Comparison of ENCODE assay signal across 8 cellular contexts in the genomic region with DNA sequence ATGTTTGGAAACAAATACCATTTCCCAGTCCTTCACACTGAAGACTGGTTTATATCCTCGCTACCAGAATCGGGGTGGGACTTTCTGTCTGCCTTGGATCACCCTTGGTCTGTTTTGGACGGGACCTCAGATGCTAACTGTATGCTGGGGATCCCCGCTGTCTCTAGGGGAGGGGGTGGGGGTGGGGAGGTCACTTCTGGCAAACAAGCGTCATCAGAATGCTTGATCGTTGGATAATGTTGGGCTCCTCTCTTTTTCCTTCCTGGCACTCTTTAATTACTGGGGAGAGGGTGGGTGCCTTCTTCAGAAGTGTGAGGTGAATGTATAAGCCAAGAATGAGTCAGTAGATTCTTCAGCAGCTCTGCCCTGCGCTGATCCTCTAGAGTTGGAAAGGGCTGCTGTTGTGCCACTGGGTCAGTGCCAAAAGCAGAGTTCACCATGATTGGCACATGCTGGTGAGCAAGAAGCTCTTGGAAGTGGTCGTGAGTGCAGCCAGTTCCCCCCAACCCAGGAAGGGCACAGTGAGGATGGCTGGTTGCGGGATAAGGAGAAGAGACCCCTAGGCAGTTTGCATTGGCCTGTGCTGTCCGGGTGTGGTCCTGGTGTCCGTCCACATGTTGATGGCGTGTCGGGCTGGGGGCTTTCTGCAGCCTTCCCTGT. TPM values are rescaled to one million over a fixed set of nuclear protein-coding genes. Genes with fewer than 3 reads are reported as not detected.
DNase-seq lines count a peak whose midpoint lies in the region; ATAC-seq and TF ChIP-seq lines count a peak whose summit lies in the region.

No MANE protein-coding gene starts in this region.

- H3K36me3 ChIP-seq in left lung, result peaks cover 0 to 26% of the 10 kb centered on the region in 2 donors
- peaks cover 0 to 10% (median 0%) of the 10 kb centered on the region in 3 donors for H3K36me3 ChIP-seq in tibial nerve

- ATAC-seq in left lung (peak; percentile 57), HG02970 (IDR thresholded peaks at IDR 0.05; ENCODE audit: low FRiP score, unreplicated experiment) (no peak)

- peak overlapping the region in 1 of 2 donors; percentile 89 for H3K27ac ChIP-seq in left lung
- peak overlapping the region in 3 of 4 donors; percentile 13 to 51 (median 34) for H3K27ac ChIP-seq in tibial nerve

- no peaks in the 10 kb centered on the region for H3K27me3 ChIP-seq in left lung
- H3K27me3 ChIP-seq in tibial nerve, result no peaks in the 10 kb centered on the region

- H3K4me1 ChIP-seq in left lung (peaks cover 21 to 45% of the 10 kb centered on the region in 2 donors), tibial nerve (peaks cover 0 to 30% (median 18%) of the 10 kb centered on the region in 4 donors)

- TF ChIP-seq EP300 in tibial nerve (IDR thresholded peaks at IDR 0.05), result no peak

- no peak for TF ChIP-seq POLR2A in tibial nerve (IDR thresholded peaks at IDR 0.05)

- H3K27ac Mint-ChIP-seq in activated naive CD4-positive, alpha-beta T cell treated with anti-CD3 and anti-CD28 coated beads for 36 hours, result peak overlapping the region; percentile 69

- in situ Hi-C loops in astrocyte of the spinal cord (cut with HindIII; ENCODE audit: low sequenced_read_pairs), result no loop called here

- peaks cover 16% of the 10 kb centered on the region for H3K36me3 Mint-ChIP-seq in activated naive CD4-positive, alpha-beta T cell treated with anti-CD3 and anti-CD28 coated beads for 36 hours (ENCODE audit: low read depth)

- intact Hi-C loops in activated naive CD4-positive, alpha-beta T cell treated with anti-CD3 and anti-CD28 coated beads for 36 hours (cut with micrococcal nuclease), result no loop called here
- intact Hi-C loops in left lung (cut with DNase I), result no loop called here

- no peak for TF ChIP-seq CTCF in astrocyte of the spinal cord (IDR thresholded peaks at IDR 0.05; ENCODE audit: low read depth, low read length)
- TF ChIP-seq CTCF in left lung (IDR thresholded peaks at IDR 0.05), result no peak
- TF ChIP-seq CTCF in tibial nerve (IDR thresholded peaks at IDR 0.05), result no peak

- no peaks in the 10 kb centered on the region for H3K9me3 Mint-ChIP-seq in activated naive CD4-positive, alpha-beta T cell treated with anti-CD3 and anti-CD28 coated beads for 36 hours

- H3K4me3 Mint-ChIP-seq in activated naive CD4-positive, alpha-beta T cell treated with anti-CD3 and anti-CD28 coated beads for 36 hours, result no peak overlapping the region

- peaks cover 54% of the 10 kb centered on the region for H3K4me1 Mint-ChIP-seq in activated naive CD4-positive, alpha-beta T cell treated with anti-CD3 and anti-CD28 coated beads for 36 hours (ENCODE audit: low read depth)

- H3K27me3 Mint-ChIP-seq in activated naive CD4-positive, alpha-beta T cell treated with anti-CD3 and anti-CD28 coated beads for 36 hours (ENCODE audit: low read depth), result no peaks in the 10 kb centered on the region

- peak; percentile 39 for DNase-seq in activated naive CD4-positive, alpha-beta T cell treated with anti-CD3 and anti-CD28 coated beads for 36 hours
- DNase-seq in activated naive CD4-positive, alpha-beta T cell treated with anti-CD3 and anti-CD28 coated beads, Interleukin-2, amount 50 U/mL, for 16 hours, result no peak
- DNase-seq in astrocyte of the spinal cord (ENCODE audit: low read depth, low spot score) (peak; percentile 47), left lung (no peak), tibial nerve (ENCODE audit: low spot score in 2 of 2) (no peak), NCI-H69 (lab: John Stamatoyannopoulos, UW) (no peak)
- DNase-seq in effector CD8-positive, alpha-beta T cell (lab: John Stamatoyannopoulos, UW), result no peak

- 64 to 67% methylated on average over 13 of the region's 13 CpGs for WGBS in tibial nerve, 2 donors

- H3K4me3 ChIP-seq in astrocyte of the spinal cord (ENCODE audit: low read depth, low read length), result no peak overlapping the region
- H3K4me3 ChIP-seq in left lung, result no peak overlapping the region
- no peak overlapping the region for H3K4me3 ChIP-seq in tibial nerve

- no peaks in the 10 kb centered on the region for H3K9me3 ChIP-seq in left lung
- H3K9me3 ChIP-seq in tibial nerve, result no peaks in the 10 kb centered on the region

- CTCF ChIA-PET in activated naive CD4-positive, alpha-beta T cell treated with anti-CD3 and anti-CD28 coated beads for 36 hours (lab: Charles Lee), result interaction anchor here (1.6 to 1.7 kb wide), 2 partner anchors 10 to 14 kb away, joined by 4 to 6 read pairs; no protein-coding TSS in a partner anchor

RNA-seq across cellular contexts. Expression of a gene that starts 32.2 kb away (rescaled TPM):
- total RNA-seq in activated naive CD4-positive, alpha-beta T cell treated with anti-CD3 and anti-CD28 coated beads for 36 hours, result 10 to 100 TPM; 68.9 to 72.3 TPM
- total RNA-seq in left lung, result 10 to 100 TPM; 87.7 to 98.0 TPM
- 10 to 100 TPM in 1 of 4 donors, 1 to 10 TPM in 3; 6.5 to 11.7 (median 7.4) TPM for total RNA-seq in tibial nerve

Comparison
In these comparisons a context has a peak if more than half of its experiments do, and no peak if none do; other contexts are left out.
1. DNase-seq: peak in activated naive CD4-positive, alpha-beta T cell treated with anti-CD3 and anti-CD28 coated beads for 36 hours (single experiment) and astrocyte of the spinal cord (single experiment); none in activated naive CD4-positive, alpha-beta T cell treated with anti-CD3 and anti-CD28 coated beads, Interleukin-2, amount 50 U/mL, for 16 hours (single experiment), left lung (0 of 2), tibial nerve (0 of 2), NCI-H69 (single experiment) and effector CD8-positive, alpha-beta T cell (single experiment).
2. RNA of a gene that starts 32.2 kb away (total RNA-seq): 87.7 to 98.0 TPM in left lung and 68.9 to 72.3 TPM in activated naive CD4-positive, alpha-beta T cell treated with anti-CD3 and anti-CD28 coated beads for 36 hours; 6.5 to 11.7 TPM in tibial nerve; every median in the first group is over 4 times any median in the second.